9 cellular contexts compared by ENCODE assay signal in genomic region chr2:83196225-83196624, GRCh38.
DNase-seq lines count a peak whose midpoint lies in the region; ATAC-seq and TF ChIP-seq lines count a peak whose summit lies in the region.
"Had no signal": no experiment of that assay in that cellular context is flagged by ENCODE, and none has a peak within 500 bp of the region (broad histone marks: within the 10 kb centered on the region; RNA-seq: fewer than 3 reads in every experiment).

No MANE protein-coding gene starts in this region.

- CTCF ChIA-PET in OCI-LY7 (lab: Charles Lee; ENCODE audit: unreplicated experiment) = no interaction called here

- no peak overlapping the region for H3K27ac ChIP-seq in OCI-LY7 (ENCODE audit: low read depth, low read length, poor library complexity, severe bottlenecking)
- no peak overlapping the region for H3K27ac ChIP-seq in fibroblast of lung (ENCODE audit: insufficient read depth, low read length)
- H3K27ac ChIP-seq: skin epidermis had no signal

- H3K4me3 Mint-ChIP-seq in progenitor cell of endocrine pancreas (ENCODE audit: low read depth) = no peak overlapping the region
- no peak overlapping the region for H3K4me3 Mint-ChIP-seq in activated T-cell treated with anti-CD3 and anti-CD28 coated beads, Interleukin-2, amount 50 U/mL, for 72 hours

- intact Hi-C loops in OCI-LY7 (cut with micrococcal nuclease; ENCODE audit: unreplicated experiment) = no loop called here

- no peak overlapping the region for H3K27ac Mint-ChIP-seq in progenitor cell of endocrine pancreas
- H3K27ac Mint-ChIP-seq in activated T-cell treated with anti-CD3 and anti-CD28 coated beads, Interleukin-2, amount 50 U/mL, for 72 hours = no peak overlapping the region

- H3K4me3 ChIP-seq in OCI-LY7 (ENCODE audit: low read depth, low read length, poor library complexity, severe bottlenecking) (no peak overlapping the region), fibroblast of lung (replicated peaks in 1 of 4; ENCODE audit: control extremely low read depth in 1 of 4, insufficient read depth in 1 of 4, low read depth in 3 of 4, low read length in 4 of 4) (no peak overlapping the region)
- H3K4me3 ChIP-seq: skin epidermis had no signal

- TF ChIP-seq CTCF in OCI-LY7 (conservative IDR thresholded peaks at IDR 0.05; ENCODE audit: low read length) = peak; percentile 72
- peak; percentile 22 to 69 for TF ChIP-seq CTCF in fibroblast of lung (conservative IDR thresholded peaks at IDR 0.05 in 1 of 2, IDR thresholded peaks at IDR 0.05 in 1 of 2; ENCODE audit: low read depth in 1 of 2, low read length in 2 of 2)
- peak; percentile 63 for TF ChIP-seq CTCF in progenitor cell of endocrine pancreas (IDR thresholded peaks at IDR 0.05; ENCODE audit: unreplicated experiment)
- no peak for TF ChIP-seq CTCF in omental fat pad (IDR thresholded peaks at IDR 0.05)

- H3K36me3 ChIP-seq in OCI-LY7 (ENCODE audit: insufficient read depth, low read length) = no peaks in the 10 kb centered on the region
- no peaks in the 10 kb centered on the region for H3K36me3 ChIP-seq in fibroblast of lung (ENCODE audit: control insufficient read depth, insufficient read depth, low read length)

- DNase-seq in NCI-H1105 treated with DMSO at 0.1 percent for 48 hours (lab: John Stamatoyannopoulos, UW) (peak; percentile 12), NCI-H1105 (lab: John Stamatoyannopoulos, UW) (no peak), OCI-LY7 (ENCODE audit: low spot score) (peak; percentile 14), fibroblast of lung (ENCODE audit: low read depth in 2 of 2) (peak; percentile 6 to 75), progenitor cell of endocrine pancreas (ENCODE audit: low spot score, unreplicated experiment) (no peak), omental fat pad (ENCODE audit: low spot score) (no peak)
- DNase-seq in activated T-cell treated with anti-CD3 and anti-CD28 coated beads, Interleukin-2, amount 50 U/mL, for 72 hours = no peak

- H3K4me1 Mint-ChIP-seq in progenitor cell of endocrine pancreas (ENCODE audit: low read depth) = no peaks in the 10 kb centered on the region
- no peaks in the 10 kb centered on the region for H3K4me1 Mint-ChIP-seq in activated T-cell treated with anti-CD3 and anti-CD28 coated beads, Interleukin-2, amount 50 U/mL, for 72 hours (ENCODE audit: low read depth)

- no peaks in the 10 kb centered on the region for H3K36me3 Mint-ChIP-seq in progenitor cell of endocrine pancreas (ENCODE audit: insufficient read depth)
- no peaks in the 10 kb centered on the region for H3K36me3 Mint-ChIP-seq in activated T-cell treated with anti-CD3 and anti-CD28 coated beads, Interleukin-2, amount 50 U/mL, for 72 hours (ENCODE audit: insufficient read depth in 2 of 2)

- H3K9me2 ChIP-seq in OCI-LY7 (ENCODE audit: insufficient read depth, low read length) = no peaks in the 10 kb centered on the region

- H3K9me3 ChIP-seq in OCI-LY7 (ENCODE audit: low read length) (no peaks in the 10 kb centered on the region), fibroblast of lung (ENCODE audit: control insufficient read depth, insufficient read depth, low read depth, low read length) (no peaks in the 10 kb centered on the region)

- H3K27me3 ChIP-seq in fibroblast of lung (ENCODE audit: control insufficient read depth, insufficient read depth, low read length) = no peaks in the 10 kb centered on the region

- H3K4me2 ChIP-seq in OCI-LY7 (ENCODE audit: low read length) (no peak overlapping the region), fibroblast of lung (ENCODE audit: extremely low read depth, insufficient read depth, low read length) (no peak overlapping the region)

- H3K79me2 ChIP-seq in OCI-LY7 (ENCODE audit: insufficient read depth, low read depth, low read length) = no peaks in the 10 kb centered on the region
- no peaks in the 10 kb centered on the region for H3K79me2 ChIP-seq in fibroblast of lung (ENCODE audit: control insufficient read depth, insufficient read depth, low read length)

- no peak overlapping the region for H2AFZ ChIP-seq in OCI-LY7 (ENCODE audit: low read length)
- no peak overlapping the region for H2AFZ ChIP-seq in fibroblast of lung (ENCODE audit: low read length)

- H3K9ac ChIP-seq in fibroblast of lung (ENCODE audit: insufficient read depth, low read length) = no peak overlapping the region

- no peak for ATAC-seq in activated T-cell treated with anti-CD3 and anti-CD28 coated beads, Interleukin-2, amount 50 U/mL, for 72 hours (replicated peaks in 1 of 2)
- ATAC-seq in HG03196 (IDR thresholded peaks at IDR 0.05; ENCODE audit: unreplicated experiment) (no peak), omental fat pad (ENCODE audit: low FRiP score) (no peak)

- no peaks in the 10 kb centered on the region for H4K20me1 ChIP-seq in OCI-LY7 (ENCODE audit: insufficient read depth, low read length)
- H4K20me1 ChIP-seq in fibroblast of lung (ENCODE audit: control insufficient read depth, extremely low read depth, insufficient read depth, low read length) = no peaks in the 10 kb centered on the region

- POLR2A ChIA-PET in OCI-LY7 (lab: Charles Lee) = interaction anchor here (0.6 to 0.8 kb wide), 3 partner anchors 9 to 156 kb away, joined by 3 to 5 read pairs (median 4); no protein-coding TSS in a partner anchor

- no peaks in the 10 kb centered on the region for H3K9me3 Mint-ChIP-seq in progenitor cell of endocrine pancreas (ENCODE audit: low read depth)
- peaks cover 0 to 6% of the 10 kb centered on the region in 2 donors for H3K9me3 Mint-ChIP-seq in activated T-cell treated with anti-CD3 and anti-CD28 coated beads, Interleukin-2, amount 50 U/mL, for 72 hours

- no TSS peak for BruUV-seq in OCI-LY7 (replicated peaks; lab: Mats Ljungman, UMichigan)

- H3K4me1 ChIP-seq in OCI-LY7 (ENCODE audit: insufficient read depth, low read length, poor library complexity, severe bottlenecking) (no peaks in the 10 kb centered on the region), fibroblast of lung (ENCODE audit: control insufficient read depth, extremely low read depth, insufficient read depth, low read length) (no peaks in the 10 kb centered on the region)

- no peaks in the 10 kb centered on the region for H3K27me3 Mint-ChIP-seq in progenitor cell of endocrine pancreas
- H3K27me3 Mint-ChIP-seq in activated T-cell treated with anti-CD3 and anti-CD28 coated beads, Interleukin-2, amount 50 U/mL, for 72 hours (ENCODE audit: low read depth) = no peaks in the 10 kb centered on the region

Comparison
In these comparisons a context has a peak if more than half of its experiments do, and no peak if none do; other contexts are left out.
1. DNase-seq: peak in NCI-H1105 treated with DMSO at 0.1 percent for 48 hours (single experiment), OCI-LY7 (single experiment) and fibroblast of lung (2 of 2); none in NCI-H1105 (single experiment), progenitor cell of endocrine pancreas (single experiment), activated T-cell treated with anti-CD3 and anti-CD28 coated beads, Interleukin-2, amount 50 U/mL, for 72 hours (0 of 2) and omental fat pad (single experiment).
2. CTCF ChIP-seq: peak in OCI-LY7 (single experiment), fibroblast of lung (2 of 2) and progenitor cell of endocrine pancreas (single experiment); none in omental fat pad (0 of 3).